Comparison of ENCODE assay signal across 22 cellular contexts in the genomic region with DNA sequence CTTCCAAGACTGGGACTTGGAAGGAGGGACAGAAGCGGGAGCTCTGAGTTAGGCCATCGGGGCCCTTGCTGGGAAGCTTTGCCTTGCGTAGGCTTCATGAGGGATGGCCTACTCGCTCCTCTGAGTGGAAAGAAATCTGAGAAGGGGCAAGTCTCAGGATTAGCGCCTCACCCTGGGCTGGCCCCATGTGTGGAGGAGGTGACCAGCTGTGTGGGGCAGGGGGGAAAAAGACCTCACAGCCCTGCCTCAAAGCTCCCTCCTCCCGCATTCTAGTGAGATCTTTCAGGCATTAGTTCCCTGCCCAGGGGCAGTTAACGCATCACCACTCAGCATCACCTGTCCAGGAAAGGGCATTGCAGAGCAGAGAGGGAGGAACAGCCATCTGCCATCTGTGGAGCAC.
"Had no signal": no experiment of that assay in that cellular context is flagged by ENCODE, and none has a peak within 500 bp of the region (broad histone marks: within the 10 kb centered on the region; RNA-seq: fewer than 3 reads in every experiment).

No MANE protein-coding gene starts in this region.

- H3K36me3 Mint-ChIP-seq: naive thymus-derived CD4-positive, alpha-beta T cell had no signal

- H3K27ac Mint-ChIP-seq: naive thymus-derived CD4-positive, alpha-beta T cell; nephron progenitor cell had no signal

- H3K27ac ChIP-seq: dorsolateral prefrontal cortex, epithelial cell of prostate, esophagus muscularis mucosa, gastrocnemius medialis, heart right ventricle, right atrium auricular region, tibial artery, upper lobe of left lung, uterus had no signal

- DNase-seq: cortex of kidney; dorsolateral prefrontal cortex; effector memory CD4-positive, alpha-beta T cell; gastrocnemius medialis; heart right ventricle; hypothalamus; kidney; left cardiac atrium; left ventricle myocardium superior; naive thymus-derived CD4-positive, alpha-beta T cell; nephron progenitor cell; posterior cingulate gyrus; small intestine; stimulated activated CD4-positive, alpha-beta T cell treated with anti-CD3 and anti-CD28 coated beads, Interleukin-12 subunit alpha, Interleukin-12 subunit beta, amount 100 ng/mL, for 4 hours; stimulated activated naive CD4-positive, alpha-beta T cell; tibial artery; upper lobe of left lung; uterus had no signal

- H3K9me3 ChIP-seq: esophagus muscularis mucosa, gastrocnemius medialis, heart right ventricle, right atrium auricular region, tibial artery, upper lobe of left lung, uterus had no signal

- H3K36me3 ChIP-seq: gastrocnemius medialis, heart right ventricle, right atrium auricular region, tibial artery, upper lobe of left lung, uterus had no signal

- H3K4me3 ChIP-seq: dorsolateral prefrontal cortex, esophagus muscularis mucosa, gastrocnemius medialis, heart right ventricle, lung, right atrium auricular region, tibial artery, upper lobe of left lung, uterus had no signal

- H3K4me3 Mint-ChIP-seq: naive thymus-derived CD4-positive, alpha-beta T cell; nephron progenitor cell had no signal

- H3K4me1 ChIP-seq: esophagus muscularis mucosa, gastrocnemius medialis, right atrium auricular region, tibial artery, uterus had no signal

- ATAC-seq: gastrocnemius medialis; heart right ventricle; left cardiac atrium; left ventricle myocardium superior; naive thymus-derived CD4-positive, alpha-beta T cell had no signal

- H3K4me1 Mint-ChIP-seq: naive thymus-derived CD4-positive, alpha-beta T cell had no signal

- H3K27me3 ChIP-seq: dorsolateral prefrontal cortex, esophagus muscularis mucosa, gastrocnemius medialis, heart right ventricle, right atrium auricular region, tibial artery, upper lobe of left lung, uterus had no signal
